10 cellular contexts compared by ENCODE assay signal in genomic region chr16:30416624-30417298, GRCh38. TPM values are rescaled to one million over a fixed set of nuclear protein-coding genes. Genes with fewer than 3 reads are reported as not detected.
DNase-seq lines count a peak whose midpoint lies in the region; ATAC-seq and TF ChIP-seq lines count a peak whose summit lies in the region.
"Had no signal": no experiment of that assay in that cellular context is flagged by ENCODE, and none has a peak within 500 bp of the region (broad histone marks: within the 10 kb centered on the region; RNA-seq: fewer than 3 reads in every experiment).

No MANE protein-coding gene starts in this region.

- no peak overlapping the region for H3K27ac ChIP-seq in SK-N-SH (ENCODE audit: low read depth in 2 of 2, low read length in 1 of 2)

- in situ Hi-C loops in G401 (cut with HindIII; ENCODE audit: low sequenced_read_pairs): loop anchor here (25.0 kb wide), 1 partner anchor 221 kb away; no protein-coding TSS in a partner anchor

- CTCF ChIA-PET in SK-N-SH (lab: Yijun Ruan, JAX): interaction anchor here (1.0 to 2.6 kb wide), 3 partner anchors 10 to 326 kb away, joined by 3 to 14 read pairs (median 3); partner anchors contain the start of genes DCTPP1 and ZNF771

- H3K4me3 ChIP-seq in SK-N-SH (ENCODE audit: low read depth in 2 of 2, low read length in 1 of 2) (no peak overlapping the region), fibroblast of pulmonary artery (replicated peaks; ENCODE audit: low read depth, low read length) (peak overlapping the region; percentile 53), skeletal muscle cell (ENCODE audit: low read depth, low read length) (peak overlapping the region; percentile 56)

- TF ChIP-seq CTCF in SK-N-SH (IDR thresholded peaks at IDR 0.05) (no peak), fibroblast of pulmonary artery (IDR thresholded peaks at IDR 0.05; ENCODE audit: low read length, missing control alignments) (no peak)

- no peak for TF ChIP-seq EP300 in SK-N-SH (IDR thresholded peaks at IDR 0.05; ENCODE audit: borderline replicate concordance in 1 of 2, low read depth in 1 of 2, low read length in 1 of 2)

- H3K4me2 ChIP-seq in SK-N-SH: 0 out of 2 replicates have a peak overlapping the region, but pooled peaks have one; percentile 50

- ATAC-seq in HG02884 (IDR thresholded peaks at IDR 0.05; ENCODE audit: unreplicated experiment): no peak

- H3K36me3 ChIP-seq in SK-N-SH (replicated peaks in 1 of 2; ENCODE audit: control insufficient read depth in 1 of 2, insufficient read depth in 2 of 2, low read length in 1 of 2): peaks cover 12 to 19% of the 10 kb centered on the region in 2 experiments

- peaks cover 17% of the 10 kb centered on the region; the same call in 1 of the 2 replicates for H3K79me2 ChIP-seq in SK-N-SH (ENCODE audit: insufficient read depth)

- H3K9me2 ChIP-seq in SK-N-SH: no peaks in the 10 kb centered on the region

- no peak overlapping the region for H3K9ac ChIP-seq in SK-N-SH

- no peak for TF ChIP-seq RAD21 in SK-N-SH (IDR thresholded peaks at IDR 0.05; ENCODE audit: low read length)

- 87% methylated on average over 10 of the region's 10 CpGs for WGBS in SK-N-SH (ENCODE audit: low lambda C conversion rate)

- DNase-seq in G401 (ENCODE audit: low spot score) (peak; percentile 51), SK-N-SH (no peak), fibroblast of pulmonary artery (ENCODE audit: low read depth) (no peak), skeletal muscle cell (ENCODE audit: low read depth) (no peak), NCI-H1417 treated with DMSO at 0.1 percent for 48 hours (lab: John Stamatoyannopoulos, UW) (no peak), DMS153 (lab: John Stamatoyannopoulos, UW) (no peak), NCI-H2081 treated with DMSO at 0.1 percent for 48 hours (lab: John Stamatoyannopoulos, UW) (no peak)
- DNase-seq: IMR-90; stimulated activated CD4-positive, alpha-beta T cell treated with anti-CD3 and anti-CD28 coated beads, Interleukin-2, amount 100 ng/mL, for 48 hours had no signal

- H2AFZ ChIP-seq in SK-N-SH (ENCODE audit: low read depth): no peak overlapping the region

- peaks cover 4% of the 10 kb centered on the region; the same call in 1 of the 2 replicates for H4K20me1 ChIP-seq in SK-N-SH (ENCODE audit: insufficient read depth)

- H3K9me3 ChIP-seq in SK-N-SH: no peaks in the 10 kb centered on the region

- POLR2A ChIA-PET in SK-N-SH (lab: Yijun Ruan, JAX): no interaction called here

- no peaks in the 10 kb centered on the region for H3K27me3 ChIP-seq in SK-N-SH (ENCODE audit: insufficient read depth)

- peaks cover 5 to 13% of the 10 kb centered on the region in 2 experiments; a peak in 1 of 4 replicates for H3K4me1 ChIP-seq in SK-N-SH (ENCODE audit: control insufficient read depth in 1 of 2, insufficient read depth in 2 of 2, low read depth in 1 of 2, low read length in 1 of 2)

- H3F3A ChIP-seq in SK-N-SH (replicated peaks; ENCODE audit: insufficient read depth): peaks cover 23% of the 10 kb centered on the region

TF ChIP-seq in SK-N-SH, 30 proteins besides CTCF, POLR2A, EP300 and RAD21:
- TF ChIP-seq IRF3 (IDR thresholded peaks at IDR 0.05; ENCODE audit: low read depth, low read length): no peak
- peak; percentile 11; the same call in 1 of the 2 replicates for TF ChIP-seq TCF12 (IDR thresholded peaks at IDR 0.05)

RNA-seq across cellular contexts. Expression of gene ZNF771, which starts 9.4 kb away (rescaled TPM):
- 31.6 and 41.2 TPM in 2 replicates for total RNA-seq in G401 (2014; rRNA removed; shearing (Covaris generic))
- polyA plus RNA-seq in SK-N-SH (2012; rRNA removed): 20.4 and 21.7 TPM in 2 replicates
- 13.5 and 14.9 TPM in 2 replicates for polyA plus RNA-seq in SK-N-SH (2012; cell fraction: cytosol; rRNA removed)
- polyA plus RNA-seq in SK-N-SH (2012; cell fraction: nucleus; rRNA removed): 35.9 and 52.3 TPM in 2 replicates

RNA-seq across cellular contexts. Expression of gene DCTPP1, which starts 13.1 kb away (rescaled TPM):
- total RNA-seq in G401 (2014; rRNA removed; shearing (Covaris generic)): 92.0 and 127 TPM in 2 replicates
- polyA plus RNA-seq in SK-N-SH (2012; rRNA removed): 78.9 and 79.2 TPM in 2 replicates
- polyA plus RNA-seq in SK-N-SH (2012; cell fraction: cytosol; rRNA removed): 60.5 and 75.2 TPM in 2 replicates
- polyA plus RNA-seq in SK-N-SH (2012; cell fraction: nucleus; rRNA removed): 28.6 and 40.1 TPM in 2 replicates

RNA-seq across cellular contexts. Expression of gene ZNF48, which starts 21.5 kb away (rescaled TPM):
- 30.4 and 41.8 TPM in 2 replicates for total RNA-seq in G401 (2014; rRNA removed; shearing (Covaris generic))
- polyA plus RNA-seq in SK-N-SH (2012; rRNA removed): 7.9 and 8.8 TPM in 2 replicates
- polyA plus RNA-seq in SK-N-SH (2012; cell fraction: cytosol; rRNA removed): 7.3 and 7.6 TPM in 2 replicates
- polyA plus RNA-seq in SK-N-SH (2012; cell fraction: nucleus; rRNA removed): 14.8 and 17.0 TPM in 2 replicates

RNA-seq across cellular contexts. Expression of gene SEPHS2, which starts 28.9 kb away (rescaled TPM):
- total RNA-seq in G401 (2014; rRNA removed; shearing (Covaris generic)): 64.0 and 83.6 TPM in 2 replicates
- 30.8 and 36.3 TPM in 2 replicates for polyA plus RNA-seq in SK-N-SH (2012; rRNA removed)
- polyA plus RNA-seq in SK-N-SH (2012; cell fraction: cytosol; rRNA removed): 35.0 and 39.4 TPM in 2 replicates
- polyA plus RNA-seq in SK-N-SH (2012; cell fraction: nucleus; rRNA removed): 10.7 and 14.3 TPM in 2 replicates

RNA-seq across cellular contexts. Expression of gene SEPTIN1, which starts 34.4 kb away (rescaled TPM):
- total RNA-seq in G401 (2014; rRNA removed; shearing (Covaris generic)): 0.10 and 0.86 TPM in 2 replicates
- 0.13 and 0.25 TPM in 2 replicates for polyA plus RNA-seq in SK-N-SH (2012; rRNA removed)
- polyA plus RNA-seq in SK-N-SH (2012; cell fraction: cytosol; rRNA removed): 0.35 and 0.43 TPM in 2 replicates
- 0.76 and 0.94 TPM in 2 replicates for polyA plus RNA-seq in SK-N-SH (2012; cell fraction: nucleus; rRNA removed)
- total RNA-seq: IMR-90 had no signal

Comparison
In these comparisons a context has a peak if more than half of its experiments do, and no peak if none do; other contexts are left out.
1. H3K4me3 ChIP-seq: peak in fibroblast of pulmonary artery (single experiment) and skeletal muscle cell (single experiment); none in SK-N-SH (0 of 2).